In genomic region chr11:34327804-34328631, GRCh38 we compare ENCODE assay signal across 14 cellular contexts. TPM values are rescaled to one million over a fixed set of nuclear protein-coding genes. Genes with fewer than 3 reads are reported as not detected.
DNase-seq lines count a peak whose midpoint lies in the region; ATAC-seq and TF ChIP-seq lines count a peak whose summit lies in the region.
"Had no signal": no experiment of that assay in that cellular context is flagged by ENCODE, and none has a peak within 500 bp of the region (broad histone marks: within the 10 kb centered on the region; RNA-seq: fewer than 3 reads in every experiment).

No MANE protein-coding gene starts in this region.

- TF ChIP-seq EP300 in tibial nerve (IDR thresholded peaks at IDR 0.05): peak in 1 of 2 donors; percentile 49

- no peak for TF ChIP-seq POLR2A in tibial nerve (IDR thresholded peaks at IDR 0.05)

- peak overlapping the region in 1 of 4 donors; percentile 2 for H3K27ac ChIP-seq in tibial nerve

- no peak for ATAC-seq in activated T-cell treated with anti-CD3 and anti-CD28 coated beads, Interleukin-2, amount 50 U/mL, for 4 hours

- DNase-seq in NCI-H82 treated with DMSO at 0.1 percent for 48 hours (lab: John Stamatoyannopoulos, UW; ENCODE audit: unreplicated experiment) (peak; percentile 44), fibroblast of the aortic adventitia (ENCODE audit: low read depth) (peak; percentile 31), mesothelial cell of epicardium (ENCODE audit: low spot score in 2 of 2, unreplicated experiment in 2 of 2) (no peak), tibial nerve (ENCODE audit: low spot score in 2 of 2) (peak; percentile 30 to 63), Calu3 (no peak), NCI-H1048 (lab: John Stamatoyannopoulos, UW) (no peak)
- no peak for DNase-seq in activated T-cell treated with anti-CD3 and anti-CD28 coated beads, Interleukin-2, amount 50 U/mL, for 4 hours
- DNase-seq in activated CD8-positive, alpha-beta memory T cell treated with anti-CD3 and anti-CD28 coated beads, Interleukin-2, amount 50 U/mL, for 4 hours: no peak
- DNase-seq: activated effector memory CD4-positive, alpha-beta T cell treated with Interleukin-2 at 50 U/mL for 16 hours; central memory CD4-positive, alpha-beta T cell; kidney glomerular epithelial cell; occipital lobe; stimulated activated CD4-positive, alpha-beta T cell treated with anti-CD3 and anti-CD28 coated beads, Interleukin-2, amount 100 ng/mL, for 48 hours had no signal

- BruUV-seq in Calu3 (replicated peaks; lab: Mats Ljungman, UMichigan): no TSS peak

- H3K36me3 ChIP-seq in tibial nerve: no peaks in the 10 kb centered on the region

- H3K4me1 Mint-ChIP-seq in mesothelial cell of epicardium: peaks cover 13% of the 10 kb centered on the region
- H3K4me1 Mint-ChIP-seq in Calu3 (ENCODE audit: low read depth, unreplicated experiment): peaks cover 43% of the 10 kb centered on the region
- H3K4me1 Mint-ChIP-seq in activated T-cell treated with anti-CD3 and anti-CD28 coated beads, Interleukin-2, amount 50 U/mL, for 4 hours (ENCODE audit: low read depth): no peaks in the 10 kb centered on the region

- H3K27ac Mint-ChIP-seq in mesothelial cell of epicardium (peak overlapping the region; percentile 11), Calu3 (ENCODE audit: unreplicated experiment) (no peak overlapping the region)
- H3K27ac Mint-ChIP-seq: stimulated activated naive CD8-positive, alpha-beta T cell treated with anti-CD3 and anti-CD28 coated beads, Interleukin-15, Interleukin-2, amounts not matched to agents 100 ng/mL and 50 ng/mL, for 24 hours had no signal

- CTCF ChIA-PET in Calu3 (lab: Charles Lee): no interaction called here

- peaks cover 11% of the 10 kb centered on the region for H3K27me3 Mint-ChIP-seq in mesothelial cell of epicardium (ENCODE audit: low read depth)
- no peaks in the 10 kb centered on the region for H3K27me3 Mint-ChIP-seq in Calu3 (ENCODE audit: unreplicated experiment)
- H3K27me3 Mint-ChIP-seq in activated T-cell treated with anti-CD3 and anti-CD28 coated beads, Interleukin-2, amount 50 U/mL, for 4 hours (ENCODE audit: low read depth): peaks cover 8% of the 10 kb centered on the region

- H3K4me3 Mint-ChIP-seq in mesothelial cell of epicardium (no peak overlapping the region), Calu3 (ENCODE audit: low read depth, unreplicated experiment) (no peak overlapping the region)
- H3K4me3 Mint-ChIP-seq in activated T-cell treated with anti-CD3 and anti-CD28 coated beads, Interleukin-2, amount 50 U/mL, for 4 hours: no peak overlapping the region
- H3K4me3 Mint-ChIP-seq: stimulated activated naive CD8-positive, alpha-beta T cell treated with anti-CD3 and anti-CD28 coated beads, Interleukin-15, Interleukin-2, amounts not matched to agents 100 ng/mL and 50 ng/mL, for 24 hours had no signal

- intact Hi-C loops in Calu3 (cut with micrococcal nuclease; ENCODE audit: unreplicated experiment): no loop called here

- WGBS in tibial nerve, 2 donors: 54 to 63% methylated on average over 7 of the region's 7 CpGs

- H3K4me1 ChIP-seq in tibial nerve: peaks cover 0 to 38% (median 0%) of the 10 kb centered on the region in 4 donors

- H3K4me3 ChIP-seq in fibroblast of the aortic adventitia (ENCODE audit: low read depth, low read length) (no peak overlapping the region), tibial nerve (no peak overlapping the region)

- no peak for TF ChIP-seq CTCF in fibroblast of the aortic adventitia (IDR thresholded peaks at IDR 0.05; ENCODE audit: insufficient read depth, low read length)
- TF ChIP-seq CTCF in mesothelial cell of epicardium (IDR thresholded peaks at IDR 0.05; ENCODE audit: unreplicated experiment): no peak
- TF ChIP-seq CTCF in tibial nerve (IDR thresholded peaks at IDR 0.05): no peak
- no peak for TF ChIP-seq CTCF in Calu3 (IDR thresholded peaks at IDR 0.05; ENCODE audit: unreplicated experiment)

- H3K9me3 Mint-ChIP-seq in mesothelial cell of epicardium: no peaks in the 10 kb centered on the region
- no peaks in the 10 kb centered on the region for H3K9me3 Mint-ChIP-seq in Calu3 (ENCODE audit: low read depth, unreplicated experiment)
- no peaks in the 10 kb centered on the region for H3K9me3 Mint-ChIP-seq in activated T-cell treated with anti-CD3 and anti-CD28 coated beads, Interleukin-2, amount 50 U/mL, for 4 hours
- H3K9me3 Mint-ChIP-seq: stimulated activated naive CD8-positive, alpha-beta T cell treated with anti-CD3 and anti-CD28 coated beads, Interleukin-15, Interleukin-2, amounts not matched to agents 100 ng/mL and 50 ng/mL, for 24 hours had no signal

- no peaks in the 10 kb centered on the region for H3K36me3 Mint-ChIP-seq in mesothelial cell of epicardium
- peaks cover 17% of the 10 kb centered on the region for H3K36me3 Mint-ChIP-seq in Calu3 (ENCODE audit: insufficient read depth, unreplicated experiment)
- no peaks in the 10 kb centered on the region for H3K36me3 Mint-ChIP-seq in activated T-cell treated with anti-CD3 and anti-CD28 coated beads, Interleukin-2, amount 50 U/mL, for 4 hours (ENCODE audit: insufficient read depth)

- H3K9me3 ChIP-seq in tibial nerve: no peaks in the 10 kb centered on the region

- no peaks in the 10 kb centered on the region for H3K27me3 ChIP-seq in tibial nerve

RNA-seq across cellular contexts. Expression of gene ABTB2, which starts 29.8 kb away (rescaled TPM):
- total RNA-seq in fibroblast of the aortic adventitia (ENCODE audit: low replicate concordance) (0.82 and 1.7 TPM in 2 replicates), mesothelial cell of epicardium (2.6 to 3.1 TPM (median 2.7 TPM) in 3 replicates), tibial nerve (1 to 10 TPM; 7.1 to 9.3 (median 7.7) TPM), Calu3 (2022) (24.6 and 24.8 TPM in 2 replicates)
- 1 to 10 TPM; 7.7 to 9.0 (median 8.6) TPM for total RNA-seq in activated T-cell treated with anti-CD3 and anti-CD28 coated beads, Interleukin-2, amount 50 U/mL, for 4 hours

Comparison
In these comparisons a context has a peak if more than half of its experiments do, and no peak if none do; other contexts are left out.
1. DNase-seq: peak in NCI-H82 treated with DMSO at 0.1 percent for 48 hours (single experiment), fibroblast of the aortic adventitia (single experiment) and tibial nerve (2 of 2); none in mesothelial cell of epicardium (0 of 2), Calu3 (single experiment), NCI-H1048 (single experiment), activated T-cell treated with anti-CD3 and anti-CD28 coated beads, Interleukin-2, amount 50 U/mL, for 4 hours (single experiment) and activated CD8-positive, alpha-beta memory T cell treated with anti-CD3 and anti-CD28 coated beads, Interleukin-2, amount 50 U/mL, for 4 hours (single experiment).